ENCODE assay signal across 19 cellular contexts in the genomic region with DNA sequence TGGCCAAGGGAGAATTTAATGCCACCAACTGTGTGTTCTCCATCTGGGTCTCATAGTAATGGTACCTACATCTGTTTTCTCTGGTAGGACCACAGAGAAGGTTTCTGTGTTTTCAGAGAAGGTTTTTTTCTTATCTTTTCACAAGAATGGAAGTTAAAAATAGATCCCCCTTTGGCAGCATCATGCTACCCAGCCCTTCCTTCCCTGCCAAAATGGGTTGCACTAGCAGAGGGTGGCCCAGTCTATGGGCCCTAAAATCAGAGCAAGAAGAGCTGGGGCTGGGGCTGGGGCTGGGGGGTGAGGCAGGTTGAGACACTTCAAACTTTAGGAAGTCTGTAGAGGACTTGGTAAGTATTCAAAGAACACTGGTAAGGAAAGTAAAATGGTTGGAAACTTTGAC.
"Had no signal": no experiment of that assay in that cellular context is flagged by ENCODE, and none has a peak within 500 bp of the region (broad histone marks: within the 10 kb centered on the region; RNA-seq: fewer than 3 reads in every experiment).

No MANE protein-coding gene starts in this region.

- H3K27ac ChIP-seq: coronary artery, left lung, parathyroid adenoma, right lobe of liver, stomach, suprapubic skin, tibial nerve had no signal

- H3K9me3 ChIP-seq: left lung, right lobe of liver, suprapubic skin had no signal

- H3K36me3 Mint-ChIP-seq: activated naive CD8-positive, alpha-beta T cell treated with anti-CD3 and anti-CD28 coated beads for 36 hours; WTC11 had no signal

- H3K4me3 Mint-ChIP-seq: activated naive CD8-positive, alpha-beta T cell treated with anti-CD3 and anti-CD28 coated beads for 36 hours; naive thymus-derived CD8-positive, alpha-beta T cell; stimulated activated memory B cell treated with anti-CD40 and anti-IgM and Interleukin-4, amounts not matched to agents 10 μg/mL and 1 μg/mL and 100 μg/mL, for 72 hours; WTC11 had no signal

- H3K9me3 Mint-ChIP-seq: WTC11 had no signal

- H3K36me3 ChIP-seq: left lung, right lobe of liver, stomach, suprapubic skin, tibial nerve had no signal

- H3K4me1 ChIP-seq: left lung, parathyroid adenoma, right lobe of liver, stomach, tibial nerve had no signal

- H3K27me3 ChIP-seq: right lobe of liver, suprapubic skin, tibial nerve had no signal

- H3K79me2 ChIP-seq: parathyroid adenoma had no signal

- DNase-seq: activated naive CD8-positive, alpha-beta T cell treated with anti-CD3 and anti-CD28 coated beads for 36 hours; activated T-cell treated with anti-CD3 and anti-CD28 coated beads, Interleukin-2, amount 50 U/mL, for 1 hour; cerebellar nuclear complex; hippocampal formation; kidney glomerular epithelial cell; left lung; naive thymus-derived CD8-positive, alpha-beta T cell; right lobe of liver; small intestine; stomach; T-helper 9 cell had no signal

- H3K27ac Mint-ChIP-seq: activated naive CD8-positive, alpha-beta T cell treated with anti-CD3 and anti-CD28 coated beads for 36 hours; naive thymus-derived CD8-positive, alpha-beta T cell; stimulated activated memory B cell treated with anti-CD40 and anti-IgM and Interleukin-4, amounts not matched to agents 10 μg/mL and 1 μg/mL and 100 μg/mL, for 72 hours; WTC11 had no signal

- H2AFZ ChIP-seq: parathyroid adenoma had no signal

- FAIRE-seq: frontal cortex, small intestine had no signal

- ATAC-seq: left lung; naive thymus-derived CD8-positive, alpha-beta T cell; right lobe of liver; stimulated activated memory B cell treated with anti-CD40 and anti-IgM and Interleukin-4, amounts not matched to agents 10 μg/mL and 1 μg/mL and 100 μg/mL, for 72 hours had no signal

- H3K9ac ChIP-seq: parathyroid adenoma had no signal

- H3K4me3 ChIP-seq: coronary artery, left lung, lung, right lobe of liver, stomach, suprapubic skin, tibial nerve had no signal

- H3K4me1 Mint-ChIP-seq: stimulated activated memory B cell treated with anti-CD40 and anti-IgM and Interleukin-4, amounts not matched to agents 10 μg/mL and 1 μg/mL and 100 μg/mL, for 72 hours had no signal
